ENCODE assay signal across 24 cellular contexts in genomic region chr16:24589997-24590396, GRCh38.
"Had no signal": no experiment of that assay in that cellular context is flagged by ENCODE, and none has a peak within 500 bp of the region (broad histone marks: within the 10 kb centered on the region; RNA-seq: fewer than 3 reads in every experiment).

No MANE protein-coding gene starts in this region.

- H3K4me3 ChIP-seq: colonic mucosa, esophagus muscularis mucosa, lower lobe of right lung, ovary, psoas muscle, skin epidermis, spleen, testis, tibial artery had no signal

- FAIRE-seq: endometrium, keratinocyte, urothelium cell line had no signal

- ATAC-seq: effector memory CD8-positive, alpha-beta T cell; left ventricle myocardium superior; lower lobe of right lung; natural killer cell; psoas muscle; right cardiac atrium; stimulated activated memory B cell treated with anti-CD40 and anti-IgM and Interleukin-4, amounts not matched to agents 10 μg/mL and 1 μg/mL and 100 μg/mL, for 72 hours; stimulated activated naive CD8-positive, alpha-beta T cell treated with anti-CD3 and anti-CD28 coated beads, Interleukin-15, Interleukin-2, amounts not matched to agents 100 U/mL and 50 U/mL, for 24 hours had no signal

- H3K9me3 ChIP-seq: colonic mucosa, esophagus muscularis mucosa, lower lobe of right lung, ovary, psoas muscle, spleen, testis, tibial artery had no signal

- H3K27me3 ChIP-seq: colonic mucosa, esophagus muscularis mucosa, ovary, spleen, testis, tibial artery had no signal

- H3K27ac ChIP-seq: colonic mucosa, esophagus muscularis mucosa, lower lobe of right lung, ovary, psoas muscle, skin epidermis, spleen, testis, tibial artery had no signal

- H3K36me3 ChIP-seq: colonic mucosa, esophagus muscularis mucosa, lower lobe of right lung, ovary, spleen, tibial artery had no signal

- DNase-seq: colonic mucosa; effector memory CD8-positive, alpha-beta T cell; hypothalamus; immature natural killer cell; left ventricle myocardium superior; lower lobe of right lung; natural killer cell; occipital lobe; ovary; posterior cingulate gyrus; psoas muscle; right cardiac atrium; spleen; stimulated activated CD4-positive, alpha-beta T cell treated with anti-CD3 and anti-CD28 coated beads, Interleukin-4, amount 100 ng/mL, for 4 hours; stimulated activated naive CD8-positive, alpha-beta T cell treated with anti-CD3 and anti-CD28 coated beads, Interleukin-15, Interleukin-2, amounts not matched to agents 100 U/mL and 50 U/mL, for 24 hours; substantia nigra; testis; tibial artery had no signal

- H3K4me1 ChIP-seq: colonic mucosa, esophagus muscularis mucosa, lower lobe of right lung, psoas muscle, spleen, testis, tibial artery had no signal
